ENCODE assay signal across 7 cellular contexts in the genomic region with DNA sequence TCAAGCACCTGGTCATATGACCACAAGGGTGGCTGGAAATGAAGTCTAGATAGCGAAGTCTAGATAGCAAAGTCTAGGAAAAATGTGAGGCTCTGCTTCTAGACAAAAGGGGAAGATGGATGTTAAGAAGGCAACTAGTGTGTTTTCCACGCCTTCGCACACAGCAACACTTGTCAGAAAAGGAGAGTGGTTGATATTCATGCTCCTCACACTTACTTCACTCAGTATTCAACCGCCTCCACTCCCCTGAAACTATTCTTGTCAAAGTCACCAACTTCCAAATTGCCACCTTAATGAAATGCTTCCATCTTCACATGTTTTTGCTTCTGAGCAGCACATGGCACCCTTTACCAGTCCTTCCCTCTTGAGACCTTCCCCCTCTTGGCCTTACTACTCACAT.
"Had no signal": no experiment of that assay in that cellular context is flagged by ENCODE, and none has a peak within 500 bp of the region (broad histone marks: within the 10 kb centered on the region; RNA-seq: fewer than 3 reads in every experiment).

No MANE protein-coding gene starts in this region.

- ATAC-seq: HCT116 had no signal

- H3K4me1 ChIP-seq: HAP-1 had no signal

- DNase-seq: GM23248, GOT3, H7, HFFc6 had no signal

- H3K27ac ChIP-seq: GM23248, HL-60 had no signal

- H3K9me3 ChIP-seq: HAP-1 had no signal

- H3K36me3 ChIP-seq: HAP-1 had no signal

- H2AFZ ChIP-seq: GM23248 had no signal

- H3K4me3 ChIP-seq: GM23248, HAP-1 had no signal

- H3K9ac ChIP-seq: GM23248 had no signal
